10 cellular contexts compared by ENCODE assay signal in genomic region chr15:99014066-99014802, GRCh38. TPM values are rescaled to one million over a fixed set of nuclear protein-coding genes. Genes with fewer than 3 reads are reported as not detected.
DNase-seq lines count a peak whose midpoint lies in the region; ATAC-seq, FAIRE-seq and TF ChIP-seq lines count a peak whose summit lies in the region.
"Not testable (repeated sequence)": the region's sequence is repeated elsewhere in the genome, so short reads cannot be mapped to it uniquely, and the experiment has no call there.
"Had no signal": no experiment of that assay in that cellular context is flagged by ENCODE, and none has a peak within 500 bp of the region (broad histone marks: within the 10 kb centered on the region; RNA-seq: fewer than 3 reads in every experiment).

No MANE protein-coding gene starts in this region.

- intact Hi-C loops in Calu3 (cut with micrococcal nuclease; ENCODE audit: unreplicated experiment); esophagus muscularis mucosa (cut with DNase I); prostate gland (cut with DNase I): not testable (repeated sequence)

- not testable (repeated sequence) for BruUV-seq in Calu3 (replicated peaks; lab: Mats Ljungman, UMichigan)

- H3K27me3 Mint-ChIP-seq in Calu3 (ENCODE audit: unreplicated experiment): peaks cover 18% of the 10 kb centered on the region
- H3K27me3 Mint-ChIP-seq in T-helper 17 cell: peaks cover 36% of the 10 kb centered on the region
- H3K27me3 Mint-ChIP-seq in astrocyte (ENCODE audit: low read depth, unreplicated experiment): not testable (repeated sequence)

- WGBS in HUES64: 4% methylated on average over 22 of the region's 36 CpGs
- whole genome bisulfite sequencing in esophagus muscularis mucosa: 45% methylated on average over 24 of the region's 36 CpGs
- WGBS in prostate gland: 26% methylated on average over 26 of the region's 36 CpGs

- not testable (repeated sequence) for FAIRE-seq in astrocyte (lab: Jason Lieb, UNC)
- peak; percentile 83 for FAIRE-seq in urothelium cell line (lab: Jason Lieb, UNC)

- H3K9me3 Mint-ChIP-seq in Calu3 (ENCODE audit: low read depth, unreplicated experiment); astrocyte (ENCODE audit: unreplicated experiment): not testable (repeated sequence)

- not testable (repeated sequence) for TF ChIP-seq POLR2A in esophagus muscularis mucosa (IDR thresholded peaks at IDR 0.05; ENCODE audit: low read depth); prostate gland (IDR thresholded peaks at IDR 0.05)

- not testable (repeated sequence) for H3K9me3 ChIP-seq in HUES64 (ENCODE audit: insufficient read depth, low read depth, low read length); T-helper 17 cell (ENCODE audit: control insufficient read depth, low read length, poor library complexity, severe bottlenecking); astrocyte (ENCODE audit: insufficient read depth, low read depth, low read length); esophagus muscularis mucosa; prostate gland

- peak overlapping the region; percentile 80 for H3K27ac Mint-ChIP-seq in Calu3 (ENCODE audit: unreplicated experiment)
- H3K27ac Mint-ChIP-seq in T-helper 17 cell: peak overlapping the region; percentile 72
- H3K27ac Mint-ChIP-seq in astrocyte (ENCODE audit: unreplicated experiment): not testable (repeated sequence)

- H3K4me1 Mint-ChIP-seq in Calu3 (ENCODE audit: low read depth, unreplicated experiment): not testable (repeated sequence)
- H3K4me1 Mint-ChIP-seq in T-helper 17 cell: peaks cover 13% of the 10 kb centered on the region
- peaks cover 14% of the 10 kb centered on the region for H3K4me1 Mint-ChIP-seq in astrocyte (ENCODE audit: low read depth, unreplicated experiment)

- H3K9ac ChIP-seq in HUES64 (ENCODE audit: low read depth, low read length); astrocyte (ENCODE audit: low read length): not testable (repeated sequence)

- H2AFZ ChIP-seq in astrocyte (ENCODE audit: low read depth, low read length): not testable (repeated sequence)

- peak overlapping the region; percentile 87 for H3K4me3 Mint-ChIP-seq in Calu3 (ENCODE audit: low read depth, unreplicated experiment)
- peak overlapping the region; percentile 83 for H3K4me3 Mint-ChIP-seq in T-helper 17 cell
- peak overlapping the region; percentile 74 for H3K4me3 Mint-ChIP-seq in astrocyte (ENCODE audit: unreplicated experiment)

- H3K4me1 ChIP-seq in HUES64 (ENCODE audit: insufficient read depth, low read length): peaks cover 10% of the 10 kb centered on the region; the same call in 1 of the 2 replicates
- peaks cover 11% of the 10 kb centered on the region for H3K4me1 ChIP-seq in astrocyte (ENCODE audit: insufficient read depth, low read length)
- peaks cover 12 to 19% (median 16%) of the 10 kb centered on the region in 4 donors for H3K4me1 ChIP-seq in esophagus muscularis mucosa
- H3K4me1 ChIP-seq in prostate gland (replicated peaks): not testable (repeated sequence)

- TF ChIP-seq EP300 in esophagus muscularis mucosa (IDR thresholded peaks at IDR 0.05): not testable (repeated sequence)

- CTCF ChIA-PET in Calu3 (lab: Charles Lee): interaction anchor here (0.6 to 1.0 kb wide), 9 partner anchors 11 to 585 kb away, joined by 3 to 8 read pairs (median 4); no protein-coding TSS in a partner anchor

- not testable (repeated sequence) for H3K27ac ChIP-seq in HUES64 (ENCODE audit: low read depth, low read length); astrocyte (ENCODE audit: low read depth, low read length)
- H3K27ac ChIP-seq in esophagus muscularis mucosa (replicated peaks in 1 of 4) (peak overlapping the region in 3 of 4 donors; percentile 50 to 64 (median 62)), prostate gland (peak overlapping the region; percentile 80 to 85)

- not testable (repeated sequence) for ATAC-seq in T-helper 17 cell

- H3K36me3 ChIP-seq in HUES64 (ENCODE audit: insufficient read depth, low read length); astrocyte (ENCODE audit: insufficient read depth, low read length); esophagus muscularis mucosa; prostate gland: not testable (repeated sequence)

- H3K79me2 ChIP-seq in astrocyte (ENCODE audit: insufficient read depth, low read length): not testable (repeated sequence)

- H3K4me2 ChIP-seq in astrocyte (ENCODE audit: low read length): peak overlapping the region; percentile 97

- DNase-seq in Calu3: peak; percentile 7
- not testable (repeated sequence) for DNase-seq in T-helper 17 cell; astrocyte (ENCODE audit: low read depth); esophagus muscularis mucosa (ENCODE audit: extremely low spot score); urothelium cell line (ENCODE audit: low spot score)
- DNase-seq in left kidney (ENCODE audit: low read depth, low spot score): peak; percentile 72
- DNase-seq in prostate gland (ENCODE audit: low spot score): peak; percentile 29

- not testable (repeated sequence) for H3K27me3 ChIP-seq in HUES64 (ENCODE audit: insufficient read depth, low read length); astrocyte (ENCODE audit: insufficient read depth, low read length); esophagus muscularis mucosa; prostate gland (replicated peaks; ENCODE audit: insufficient read depth)

- H4K20me1 ChIP-seq in astrocyte (ENCODE audit: insufficient read depth, low read length): not testable (repeated sequence)

- TF ChIP-seq CTCF in Calu3 (IDR thresholded peaks at IDR 0.05; ENCODE audit: unreplicated experiment); astrocyte (IDR thresholded peaks at IDR 0.05; ENCODE audit: insufficient read depth, low read depth, low read length); esophagus muscularis mucosa (IDR thresholded peaks at IDR 0.05); prostate gland (IDR thresholded peaks at IDR 0.05): not testable (repeated sequence)

- peak overlapping the region; percentile 86 for H3K4me3 ChIP-seq in HUES64 (ENCODE audit: low read length)
- peak overlapping the region; percentile 0 for H3K4me3 ChIP-seq in astrocyte (ENCODE audit: insufficient read depth, low read depth, low read length)
- H3K4me3 ChIP-seq in esophagus muscularis mucosa: peak overlapping the region; percentile 62 to 70 (median 68)
- peak overlapping the region; percentile 49 to 55 for H3K4me3 ChIP-seq in prostate gland

- H3K36me3 Mint-ChIP-seq in Calu3 (ENCODE audit: insufficient read depth, unreplicated experiment): peaks cover 12% of the 10 kb centered on the region
- not testable (repeated sequence) for H3K36me3 Mint-ChIP-seq in T-helper 17 cell (ENCODE audit: low read depth); astrocyte (ENCODE audit: low read depth, unreplicated experiment)

RNA-seq across cellular contexts. Expression of gene PGPEP1L, which starts 6.6 kb away (rescaled TPM):
- total RNA-seq in Calu3 (2022) (not detected in 2 replicates), T-helper 17 cell (not detected), astrocyte (not detected in 2 replicates), esophagus muscularis mucosa (1 to 10 TPM in 1 of 4 donors, not detected in 3; 1.3 TPM), prostate gland (under 1 TPM in 1 of 2 donors, not detected in 1; 0.97 TPM)
- polyA plus RNA-seq in HUES64 (2013, experiment 1 of 2): not detected
- not detected for polyA plus RNA-seq in HUES64 (2013, experiment 2 of 2)
- total RNA-seq: lower leg skin, right lobe of liver had no signal

Comparison
In these comparisons a context has a peak if more than half of its experiments do, and no peak if none do; other contexts are left out.
1. H3K4me3 ChIP-seq: peak in every context shown above with its lines; median percentile 86 in HUES64; 68 in esophagus muscularis mucosa; 52 in prostate gland; 0 in astrocyte.